Comparison of ENCODE assay signal across 19 cellular contexts in the genomic region with DNA sequence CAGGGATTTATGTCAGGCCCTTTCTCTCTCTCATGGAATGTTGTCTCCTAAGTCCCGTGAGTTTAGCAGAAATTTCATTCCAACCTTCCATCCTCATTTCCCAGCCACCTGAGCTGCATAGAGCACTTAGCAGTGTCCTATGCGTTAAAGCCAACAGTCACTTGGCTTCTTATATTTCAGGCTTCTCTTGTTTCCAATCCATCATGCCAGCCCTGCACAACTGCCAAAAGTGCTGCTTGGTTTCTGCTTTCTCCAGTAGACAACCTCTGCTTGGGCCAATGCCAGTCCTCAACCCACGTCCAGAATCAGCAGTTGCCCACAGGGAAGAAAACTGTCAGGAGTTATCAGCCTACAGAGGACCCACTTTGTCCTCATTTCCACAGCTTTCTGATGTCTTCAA. TPM values are rescaled to one million over a fixed set of nuclear protein-coding genes. Genes with fewer than 3 reads are reported as not detected.
DNase-seq lines count a peak whose midpoint lies in the region; ATAC-seq and TF ChIP-seq lines count a peak whose summit lies in the region.
"Had no signal": no experiment of that assay in that cellular context is flagged by ENCODE, and none has a peak within 500 bp of the region (broad histone marks: within the 10 kb centered on the region; RNA-seq: fewer than 3 reads in every experiment).

No MANE protein-coding gene starts in this region.

- 55 to 59% methylated on average over 3 of the region's 3 CpGs for WGBS in heart right ventricle, 2 donors
- WGBS in sigmoid colon, 2 donors, result 59 to 62% methylated on average over 3 of the region's 3 CpGs

- no peak overlapping the region for H3K4me3 ChIP-seq in heart right ventricle
- H3K4me3 ChIP-seq in sigmoid colon, result no peak overlapping the region
- no peak overlapping the region for H3K4me3 ChIP-seq in lower lobe of right lung
- H3K4me3 ChIP-seq: A549; BLaER1 treated with 17β-estradiol and CSF1 and Interleukin-3, amounts not matched to agents 10 nM and 100 nM had no signal

- TF ChIP-seq CTCF in heart right ventricle (IDR thresholded peaks at IDR 0.05) (no peak), sigmoid colon (IDR thresholded peaks at IDR 0.05) (no peak), lower lobe of right lung (IDR thresholded peaks at IDR 0.05) (no peak)

- no peak for TF ChIP-seq EP300 in sigmoid colon (IDR thresholded peaks at IDR 0.05)

- H3K9me3 ChIP-seq in heart right ventricle (peaks cover 0 to 13% (median 0%) of the 10 kb centered on the region in 11 donors), sigmoid colon (peaks cover 0 to 4% (median 0%) of the 10 kb centered on the region in 4 donors), lower lobe of right lung (peaks cover 11% of the 10 kb centered on the region)
- H3K9me3 ChIP-seq: SK-N-SH had no signal

- no peaks in the 10 kb centered on the region for H3K4me1 ChIP-seq in heart right ventricle
- no peaks in the 10 kb centered on the region for H3K4me1 ChIP-seq in sigmoid colon
- H3K4me1 ChIP-seq in lower lobe of right lung, result no peaks in the 10 kb centered on the region
- H3K4me1 ChIP-seq: A549 had no signal

- ATAC-seq in Right ventricle myocardium inferior (peak; percentile 56), left cardiac atrium (no peak), heart right ventricle (peak in 2 of 8 donors; percentile 62 to 76), lower lobe of right lung (no peak)
- ATAC-seq: A549, HepG2 had no signal

- H3K36me3 ChIP-seq in heart right ventricle (no peaks in the 10 kb centered on the region), sigmoid colon (no peaks in the 10 kb centered on the region), lower lobe of right lung (no peaks in the 10 kb centered on the region)
- H3K36me3 ChIP-seq: BLaER1 treated with 17β-estradiol and CSF1 and Interleukin-3, amounts not matched to agents 10 nM and 100 nM had no signal

- H3K27me3 ChIP-seq in heart right ventricle, result peaks cover 0 to 23% (median 0%) of the 10 kb centered on the region in 7 donors
- H3K27me3 ChIP-seq in sigmoid colon, result no peaks in the 10 kb centered on the region
- H3K27me3 ChIP-seq in lower lobe of right lung (ENCODE audit: low read depth), result no peaks in the 10 kb centered on the region

- DNase-seq in Right ventricle myocardium inferior (ENCODE audit: missing footprints), result no peak
- DNase-seq in left cardiac atrium, result no peak
- peak; percentile 3 for DNase-seq in NCI-H2171 (lab: John Stamatoyannopoulos, UW)
- peak; percentile 34 to 47 for DNase-seq in heart right ventricle
- DNase-seq in sigmoid colon, result peak; percentile 30
- no peak for DNase-seq in NCI-H1092 (lab: John Stamatoyannopoulos, UW)
- no peak for DNase-seq in effector CD4-positive, alpha-beta T cell
- DNase-seq in lower lobe of right lung, result no peak
- DNase-seq: CD8-positive, alpha-beta memory T cell; NCI-H1092 treated with DMSO at 0.1 percent for 48 hours; NCI-H82; SHP77; SK-N-SH had no signal

- intact Hi-C loops in Right ventricle myocardium inferior (cut with DNase I), result no loop called here
- intact Hi-C loops in left cardiac atrium (cut with DNase I), result no loop called here
- intact Hi-C loops in heart right ventricle (cut with DNase I), result no loop called here
- intact Hi-C loops in sigmoid colon (cut with DNase I), result no loop called here
- intact Hi-C loops in lower lobe of right lung (cut with DNase I), result no loop called here

- TF ChIP-seq POLR2A in sigmoid colon (IDR thresholded peaks at IDR 0.05), result no peak

- H3K27ac ChIP-seq in heart right ventricle (no peak overlapping the region), sigmoid colon (no peak overlapping the region), lower lobe of right lung (no peak overlapping the region)
- H3K27ac ChIP-seq: A549; BLaER1 treated with 17β-estradiol and CSF1 and Interleukin-3, amounts not matched to agents 10 nM and 100 nM; KMS-11 had no signal

RNA-seq across cellular contexts. Expression of a gene that starts 42.4 kb away (rescaled TPM):
- not detected for total RNA-seq in Right ventricle myocardium inferior
- not detected for total RNA-seq in left cardiac atrium
- under 1 TPM in 4 of 10 donors, not detected in 6; 0.11 to 0.67 (median 0.27) TPM for total RNA-seq in heart right ventricle
- under 1 TPM in 1 of 2 donors, not detected in 1; 0.06 TPM for polyA plus RNA-seq in heart right ventricle
- total RNA-seq in sigmoid colon, result 1 to 10 TPM in 3 of 4 donors, under 1 TPM in 1; 0.49 to 2.8 (median 1.3) TPM
- under 1 TPM in 1 of 3 donors, not detected in 2; 0.28 TPM for polyA plus RNA-seq in sigmoid colon
- total RNA-seq in lower lobe of right lung, result 1.7 TPM
- total RNA-seq: CD8-positive, alpha-beta memory T cell; H4; HepG2; NCI-H460 had no signal
- polyA plus RNA-seq: A549; CD8-positive, alpha-beta memory T cell; HepG2 had no signal

Comparison
In these comparisons a context has a peak if more than half of its experiments do, and no peak if none do; other contexts are left out.
1. DNase-seq: peak in NCI-H2171 (single experiment), heart right ventricle (2 of 2) and sigmoid colon (single experiment); none in Right ventricle myocardium inferior (single experiment), left cardiac atrium (single experiment), NCI-H1092 (single experiment), effector CD4-positive, alpha-beta T cell (single experiment) and lower lobe of right lung (single experiment).